ENCODE assay signal across 21 cellular contexts in the genomic region with DNA sequence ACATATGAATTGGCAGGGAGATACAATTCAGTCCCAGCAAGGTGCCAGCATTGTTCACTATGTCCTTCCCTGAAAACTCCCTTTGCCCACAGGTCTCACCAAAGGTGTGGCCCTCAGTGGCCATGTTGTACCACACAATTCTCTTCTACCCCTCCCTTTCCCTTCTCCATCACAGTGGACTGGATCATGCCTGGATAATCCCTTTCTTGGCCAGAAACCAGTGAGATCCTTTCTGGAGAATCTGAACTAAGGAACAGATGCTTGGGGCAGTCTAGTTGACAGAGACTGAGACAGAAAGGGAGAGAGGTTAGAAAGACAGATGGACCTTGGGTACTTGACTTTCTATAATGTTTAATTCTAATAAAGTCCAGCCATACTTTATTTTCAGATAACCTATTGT.
"Had no signal": no experiment of that assay in that cellular context is flagged by ENCODE, and none has a peak within 500 bp of the region (broad histone marks: within the 10 kb centered on the region; RNA-seq: fewer than 3 reads in every experiment).

No MANE protein-coding gene starts in this region.

- H3K27me3 ChIP-seq: left lung, spleen, suprapubic skin, transverse colon had no signal

- H3K27me3 Mint-ChIP-seq: activated CD4-positive, alpha-beta T cell treated with anti-CD3 and anti-CD28 coated beads, Interleukin-2, amount 10 ng/mL, durations not matched to agents 7 days and 5 days; activated CD8-positive, alpha-beta T cell treated with anti-CD3 and anti-CD28 coated beads for 36 hours; brain; effector memory CD8-positive, alpha-beta T cell; progenitor cell of endocrine pancreas had no signal

- H3K4me3 Mint-ChIP-seq: activated CD4-positive, alpha-beta T cell treated with anti-CD3 and anti-CD28 coated beads, Interleukin-2, amount 10 ng/mL, durations not matched to agents 7 days and 5 days; activated CD8-positive, alpha-beta T cell treated with anti-CD3 and anti-CD28 coated beads for 36 hours; brain; effector memory CD8-positive, alpha-beta T cell; natural killer cell had no signal

- H3K36me3 ChIP-seq: left lung, suprapubic skin, transverse colon, WERI-Rb-1 had no signal

- H3K36me3 Mint-ChIP-seq: natural killer cell had no signal

- H3K27ac Mint-ChIP-seq: activated CD4-positive, alpha-beta T cell treated with anti-CD3 and anti-CD28 coated beads, Interleukin-2, amount 10 ng/mL, durations not matched to agents 7 days and 5 days; activated CD8-positive, alpha-beta T cell treated with anti-CD3 and anti-CD28 coated beads for 36 hours; activated naive CD4-positive, alpha-beta T cell treated with anti-CD3 and anti-CD28 coated beads, Interleukin-2, amount 50 U/mL, for 72 hours; brain; natural killer cell; progenitor cell of endocrine pancreas had no signal

- DNase-seq: activated CD4-positive, alpha-beta T cell treated with anti-CD3 and anti-CD28 coated beads, Interleukin-2, amount 10 ng/mL, durations not matched to agents 7 days and 5 days; activated CD4-positive, CD25-positive, alpha-beta regulatory T cell treated with anti-CD3 and anti-CD28 coated beads, Interleukin-2, amount 50 U/mL, for 72 hours; activated CD8-positive, alpha-beta T cell treated with anti-CD3 and anti-CD28 coated beads for 36 hours; activated gamma-delta T cell treated with Interleukin-2 at 50 U/mL for 16 hours; activated T-cell treated with anti-CD3 and anti-CD28 coated beads, Interleukin-2, amount 50 U/mL, for 1 hour; aorta; effector memory CD8-positive, alpha-beta T cell; foreskin melanocyte; kidney; left lung; natural killer cell; spleen; stimulated activated CD4-positive, alpha-beta T cell treated with anti-CD3 and anti-CD28 coated beads, Interleukin-4, amount 100 ng/mL, for 1 hour; stimulated activated naive CD4-positive, alpha-beta T cell treated with Interleukin-2 at 50 U/mL for 16 hours; transverse colon; WERI-Rb-1 had no signal

- ATAC-seq: activated CD8-positive, alpha-beta T cell treated with anti-CD3 and anti-CD28 coated beads for 36 hours; activated naive CD4-positive, alpha-beta T cell treated with anti-CD3 and anti-CD28 coated beads, Interleukin-2, amount 50 U/mL, for 72 hours; effector memory CD8-positive, alpha-beta T cell; left lung; natural killer cell had no signal

- H3K9me3 ChIP-seq: left lung, spleen, suprapubic skin, transverse colon had no signal

- H3K4me3 ChIP-seq: left lung, lung, spleen, suprapubic skin, transverse colon had no signal

- H3K27ac ChIP-seq: left lung, spleen, suprapubic skin, WERI-Rb-1 had no signal

- H3K9me3 Mint-ChIP-seq: activated CD4-positive, alpha-beta T cell treated with anti-CD3 and anti-CD28 coated beads, Interleukin-2, amount 10 ng/mL, durations not matched to agents 7 days and 5 days; activated CD8-positive, alpha-beta T cell treated with anti-CD3 and anti-CD28 coated beads for 36 hours; activated naive CD4-positive, alpha-beta T cell treated with anti-CD3 and anti-CD28 coated beads, Interleukin-2, amount 50 U/mL, for 72 hours; brain; effector memory CD8-positive, alpha-beta T cell; natural killer cell had no signal
